1 cellular context compared by ENCODE assay signal in the genomic region with DNA sequence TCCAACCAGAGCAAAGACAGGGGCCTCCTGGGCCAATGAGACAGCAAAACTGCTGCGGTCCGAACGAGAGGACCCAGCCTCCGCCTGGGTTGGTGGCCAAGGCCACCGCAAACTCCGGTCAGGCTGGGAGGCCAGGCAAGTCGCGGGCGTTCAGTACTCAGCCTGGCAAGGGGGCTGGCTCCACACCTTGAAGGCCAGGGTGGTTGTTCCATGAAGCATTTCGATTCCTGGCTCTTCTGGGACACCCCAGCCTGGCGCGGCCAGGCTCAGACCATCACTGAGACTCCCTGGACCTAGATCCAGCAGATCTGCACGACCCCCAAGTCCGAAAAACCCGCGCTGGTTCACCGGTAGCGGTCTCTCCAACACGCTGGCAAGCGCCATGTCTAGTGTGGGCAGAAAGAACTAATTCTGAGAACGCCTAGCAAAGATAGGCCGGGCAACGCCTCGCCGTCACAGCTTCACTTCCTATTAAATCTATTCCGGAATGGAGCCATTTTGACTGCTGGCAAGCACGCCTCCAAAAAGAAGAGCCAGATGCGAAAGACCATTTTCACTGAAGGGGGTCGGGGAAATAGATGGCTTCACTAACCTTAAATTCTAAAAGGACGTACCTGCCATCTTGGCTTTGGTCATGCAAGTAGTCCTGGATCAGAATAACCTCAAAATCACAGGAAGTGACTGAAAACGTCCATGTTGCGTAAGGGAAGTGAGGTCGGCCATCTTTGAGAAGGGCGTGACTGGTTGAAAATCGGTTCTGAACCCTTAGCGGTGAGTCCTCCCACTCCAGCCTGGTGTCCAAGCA.
A peak's percentile ranks its signal among the peaks of the same experiment; 100 is the strongest.
TF ChIP-seq lines count a peak whose summit lies in the region.

A gene (minus strand): TSS at position 403 of the 805 bp plus-strand sequence. CDS start 19 bp downstream, at position 384.

TF ChIP-seq in GM12878, 131 proteins besides CTCF, POLR2A, EP300 and RAD21 (continued from another document and continues in another):
- TF ChIP-seq, protein P1, sequence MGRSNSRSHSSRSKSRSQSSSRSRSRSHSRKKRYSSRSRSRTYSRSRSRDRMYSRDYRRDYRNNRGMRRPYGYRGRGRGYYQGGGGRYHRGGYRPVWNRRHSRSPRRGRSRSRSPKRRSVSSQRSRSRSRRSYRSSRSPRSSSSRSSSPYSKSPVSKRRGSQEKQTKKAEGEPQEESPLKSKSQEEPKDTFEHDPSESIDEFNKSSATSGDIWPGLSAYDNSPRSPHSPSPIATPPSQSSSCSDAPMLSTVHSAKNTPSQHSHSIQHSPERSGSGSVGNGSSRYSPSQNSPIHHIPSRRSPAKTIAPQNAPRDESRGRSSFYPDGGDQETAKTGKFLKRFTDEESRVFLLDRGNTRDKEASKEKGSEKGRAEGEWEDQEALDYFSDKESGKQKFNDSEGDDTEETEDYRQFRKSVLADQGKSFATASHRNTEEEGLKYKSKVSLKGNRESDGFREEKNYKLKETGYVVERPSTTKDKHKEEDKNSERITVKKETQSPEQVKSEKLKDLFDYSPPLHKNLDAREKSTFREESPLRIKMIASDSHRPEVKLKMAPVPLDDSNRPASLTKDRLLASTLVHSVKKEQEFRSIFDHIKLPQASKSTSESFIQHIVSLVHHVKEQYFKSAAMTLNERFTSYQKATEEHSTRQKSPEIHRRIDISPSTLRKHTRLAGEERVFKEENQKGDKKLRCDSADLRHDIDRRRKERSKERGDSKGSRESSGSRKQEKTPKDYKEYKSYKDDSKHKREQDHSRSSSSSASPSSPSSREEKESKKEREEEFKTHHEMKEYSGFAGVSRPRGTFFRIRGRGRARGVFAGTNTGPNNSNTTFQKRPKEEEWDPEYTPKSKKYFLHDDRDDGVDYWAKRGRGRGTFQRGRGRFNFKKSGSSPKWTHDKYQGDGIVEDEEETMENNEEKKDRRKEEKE (IDR thresholded peaks at IDR 0.05): no peak
- TF ChIP-seq DPF2 (IDR thresholded peaks at IDR 0.05) (no peak), GATAD2B (conservative IDR thresholded peaks at IDR 0.05; ENCODE audit: low read depth) (peak; percentile 54; the same call in 1 of the 2 replicates), BMI1 (IDR thresholded peaks at IDR 0.05; ENCODE audit: borderline replicate concordance) (0 out of 2 replicates have a peak, but pooled peaks have one; percentile 54), FOXK2 (IDR thresholded peaks at IDR 0.05) (0 out of 2 replicates have a peak, but pooled peaks have one; percentile 34), MTA3 (IDR thresholded peaks at IDR 0.05; ENCODE audit: borderline replicate concordance, low read length) (no peak), KLF5 (IDR thresholded peaks at IDR 0.05; ENCODE audit: partially characterized antibody) (peak; percentile 62), CBFB (IDR thresholded peaks at IDR 0.05; ENCODE audit: low read depth) (peak; percentile 62), IKZF1 (conservative IDR thresholded peaks at IDR 0.05) (peak; percentile 96), POLR2AphosphoS2 (IDR thresholded peaks at IDR 0.05; ENCODE audit: low read depth, low read length) (0 out of 2 replicates have a peak, but pooled peaks have one; percentile 39), HDGF (IDR thresholded peaks at IDR 0.05) (0 out of 2 replicates have a peak, but pooled peaks have one; percentile 25), ZNF207 (IDR thresholded peaks at IDR 0.05; ENCODE audit: borderline replicate concordance) (peak; percentile 42; the same call in 1 of the 2 replicates), JUNB (IDR thresholded peaks at IDR 0.05) (0 out of 2 replicates have a peak, but pooled peaks have one; percentile 30), GABPA (IDR thresholded peaks at IDR 0.05; ENCODE audit: low read depth) (peak; percentile 91), CREB1 (IDR thresholded peaks at IDR 0.05; ENCODE audit: low read depth) (peak; percentile 97), SIN3A (IDR thresholded peaks at IDR 0.05; ENCODE audit: low read depth, low read length) (0 out of 2 replicates have a peak, but pooled peaks have one; percentile 60), ATF7 (IDR thresholded peaks at IDR 0.05; ENCODE audit: low read depth) (peak; percentile 60; the same call in 1 of the 2 replicates), SRF (IDR thresholded peaks at IDR 0.05; ENCODE audit: low read depth in 2 of 2, low read length in 2 of 2) (no peak), PML (IDR thresholded peaks at IDR 0.05; ENCODE audit: low read length) (peak; percentile 73; the same call in 1 of the 2 replicates), RCOR1 (conservative IDR thresholded peaks at IDR 0.05; ENCODE audit: low read depth, low read length) (0 out of 2 replicates have a peak, but pooled peaks have one; percentile 42), STAT3 (IDR thresholded peaks at IDR 0.05; ENCODE audit: low read depth, low read length) (0 out of 2 replicates have a peak, but pooled peaks have one; percentile 61), BRCA1 (IDR thresholded peaks at IDR 0.05; ENCODE audit: low read depth, low read length) (no peak), TARDBP (IDR thresholded peaks at IDR 0.05; ENCODE audit: borderline replicate concordance) (peak; percentile 72), HCFC1 (IDR thresholded peaks at IDR 0.05; ENCODE audit: low read length) (peak; percentile 84), NBN (IDR thresholded peaks at IDR 0.05) (peak; percentile 88), NFYA (IDR thresholded peaks at IDR 0.05; ENCODE audit: borderline replicate concordance, low read depth, low read length) (no peak), YY1 (IDR thresholded peaks at IDR 0.05; ENCODE audit: low read depth, low read length) (peak; percentile 97), POLR2AphosphoS5 (IDR thresholded peaks at IDR 0.05; ENCODE audit: low read length) (peak; percentile 89), IRF4 (IDR thresholded peaks at IDR 0.05; ENCODE audit: low read depth, low read length) (peak; percentile 48; the same call in 1 of the 2 replicates), RELA (IDR thresholded peaks at IDR 0.05; ENCODE audit: borderline replicate concordance, partially characterized antibody) (no peak), MXI1 (IDR thresholded peaks at IDR 0.05; ENCODE audit: low read depth, low read length) (peak; percentile 21; the same call in 1 of the 2 replicates), RAD51 (IDR thresholded peaks at IDR 0.05) (peak; percentile 58; the same call in 1 of the 2 replicates), NR2C1 (IDR thresholded peaks at IDR 0.05) (peak; percentile 93), STAT1 (conservative IDR thresholded peaks at IDR 0.05) (0 out of 2 replicates have a peak, but pooled peaks have one; percentile 64)
- TF ChIP-seq, protein P2, sequence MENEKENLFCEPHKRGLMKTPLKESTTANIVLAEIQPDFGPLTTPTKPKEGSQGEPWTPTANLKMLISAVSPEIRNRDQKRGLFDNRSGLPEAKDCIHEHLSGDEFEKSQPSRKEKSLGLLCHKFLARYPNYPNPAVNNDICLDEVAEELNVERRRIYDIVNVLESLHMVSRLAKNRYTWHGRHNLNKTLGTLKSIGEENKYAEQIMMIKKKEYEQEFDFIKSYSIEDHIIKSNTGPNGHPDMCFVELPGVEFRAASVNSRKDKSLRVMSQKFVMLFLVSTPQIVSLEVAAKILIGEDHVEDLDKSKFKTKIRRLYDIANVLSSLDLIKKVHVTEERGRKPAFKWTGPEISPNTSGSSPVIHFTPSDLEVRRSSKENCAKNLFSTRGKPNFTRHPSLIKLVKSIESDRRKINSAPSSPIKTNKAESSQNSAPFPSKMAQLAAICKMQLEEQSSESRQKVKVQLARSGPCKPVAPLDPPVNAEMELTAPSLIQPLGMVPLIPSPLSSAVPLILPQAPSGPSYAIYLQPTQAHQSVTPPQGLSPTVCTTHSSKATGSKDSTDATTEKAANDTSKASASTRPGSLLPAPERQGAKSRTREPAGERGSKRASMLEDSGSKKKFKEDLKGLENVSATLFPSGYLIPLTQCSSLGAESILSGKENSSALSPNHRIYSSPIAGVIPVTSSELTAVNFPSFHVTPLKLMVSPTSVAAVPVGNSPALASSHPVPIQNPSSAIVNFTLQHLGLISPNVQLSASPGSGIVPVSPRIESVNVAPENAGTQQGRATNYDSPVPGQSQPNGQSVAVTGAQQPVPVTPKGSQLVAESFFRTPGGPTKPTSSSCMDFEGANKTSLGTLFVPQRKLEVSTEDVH (IDR thresholded peaks at IDR 0.05; ENCODE audit: low read depth, partially characterized antibody): peak; percentile 80
- TF ChIP-seq, protein P3, sequence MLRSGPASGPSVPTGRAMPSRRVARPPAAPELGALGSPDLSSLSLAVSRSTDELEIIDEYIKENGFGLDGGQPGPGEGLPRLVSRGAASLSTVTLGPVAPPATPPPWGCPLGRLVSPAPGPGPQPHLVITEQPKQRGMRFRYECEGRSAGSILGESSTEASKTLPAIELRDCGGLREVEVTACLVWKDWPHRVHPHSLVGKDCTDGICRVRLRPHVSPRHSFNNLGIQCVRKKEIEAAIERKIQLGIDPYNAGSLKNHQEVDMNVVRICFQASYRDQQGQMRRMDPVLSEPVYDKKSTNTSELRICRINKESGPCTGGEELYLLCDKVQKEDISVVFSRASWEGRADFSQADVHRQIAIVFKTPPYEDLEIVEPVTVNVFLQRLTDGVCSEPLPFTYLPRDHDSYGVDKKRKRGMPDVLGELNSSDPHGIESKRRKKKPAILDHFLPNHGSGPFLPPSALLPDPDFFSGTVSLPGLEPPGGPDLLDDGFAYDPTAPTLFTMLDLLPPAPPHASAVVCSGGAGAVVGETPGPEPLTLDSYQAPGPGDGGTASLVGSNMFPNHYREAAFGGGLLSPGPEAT (IDR thresholded peaks at IDR 0.05; ENCODE audit: low read depth): peak; percentile 68
- TF ChIP-seq, protein P4, sequence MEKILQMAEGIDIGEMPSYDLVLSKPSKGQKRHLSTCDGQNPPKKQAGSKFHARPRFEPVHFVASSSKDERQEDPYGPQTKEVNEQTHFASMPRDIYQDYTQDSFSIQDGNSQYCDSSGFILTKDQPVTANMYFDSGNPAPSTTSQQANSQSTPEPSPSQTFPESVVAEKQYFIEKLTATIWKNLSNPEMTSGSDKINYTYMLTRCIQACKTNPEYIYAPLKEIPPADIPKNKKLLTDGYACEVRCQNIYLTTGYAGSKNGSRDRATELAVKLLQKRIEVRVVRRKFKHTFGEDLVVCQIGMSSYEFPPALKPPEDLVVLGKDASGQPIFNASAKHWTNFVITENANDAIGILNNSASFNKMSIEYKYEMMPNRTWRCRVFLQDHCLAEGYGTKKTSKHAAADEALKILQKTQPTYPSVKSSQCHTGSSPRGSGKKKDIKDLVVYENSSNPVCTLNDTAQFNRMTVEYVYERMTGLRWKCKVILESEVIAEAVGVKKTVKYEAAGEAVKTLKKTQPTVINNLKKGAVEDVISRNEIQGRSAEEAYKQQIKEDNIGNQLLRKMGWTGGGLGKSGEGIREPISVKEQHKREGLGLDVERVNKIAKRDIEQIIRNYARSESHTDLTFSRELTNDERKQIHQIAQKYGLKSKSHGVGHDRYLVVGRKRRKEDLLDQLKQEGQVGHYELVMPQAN (conservative IDR thresholded peaks at IDR 0.05): peak; percentile 87
- TF ChIP-seq, protein P5, sequence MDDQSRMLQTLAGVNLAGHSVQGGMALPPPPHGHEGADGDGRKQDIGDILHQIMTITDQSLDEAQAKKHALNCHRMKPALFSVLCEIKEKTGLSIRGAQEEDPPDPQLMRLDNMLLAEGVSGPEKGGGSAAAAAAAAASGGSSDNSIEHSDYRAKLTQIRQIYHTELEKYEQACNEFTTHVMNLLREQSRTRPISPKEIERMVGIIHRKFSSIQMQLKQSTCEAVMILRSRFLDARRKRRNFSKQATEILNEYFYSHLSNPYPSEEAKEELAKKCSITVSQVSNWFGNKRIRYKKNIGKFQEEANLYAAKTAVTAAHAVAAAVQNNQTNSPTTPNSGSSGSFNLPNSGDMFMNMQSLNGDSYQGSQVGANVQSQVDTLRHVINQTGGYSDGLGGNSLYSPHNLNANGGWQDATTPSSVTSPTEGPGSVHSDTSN (IDR thresholded peaks at IDR 0.05; ENCODE audit: insufficient replicate concordance, low read depth, low read length): no peak
- TF ChIP-seq, protein P6, sequence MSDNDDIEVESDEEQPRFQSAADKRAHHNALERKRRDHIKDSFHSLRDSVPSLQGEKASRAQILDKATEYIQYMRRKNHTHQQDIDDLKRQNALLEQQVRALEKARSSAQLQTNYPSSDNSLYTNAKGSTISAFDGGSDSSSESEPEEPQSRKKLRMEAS (IDR thresholded peaks at IDR 0.05; ENCODE audit: low read depth, low read length): peak; percentile 18; the same call in 1 of the 2 replicates
- TF ChIP-seq, protein P7, sequence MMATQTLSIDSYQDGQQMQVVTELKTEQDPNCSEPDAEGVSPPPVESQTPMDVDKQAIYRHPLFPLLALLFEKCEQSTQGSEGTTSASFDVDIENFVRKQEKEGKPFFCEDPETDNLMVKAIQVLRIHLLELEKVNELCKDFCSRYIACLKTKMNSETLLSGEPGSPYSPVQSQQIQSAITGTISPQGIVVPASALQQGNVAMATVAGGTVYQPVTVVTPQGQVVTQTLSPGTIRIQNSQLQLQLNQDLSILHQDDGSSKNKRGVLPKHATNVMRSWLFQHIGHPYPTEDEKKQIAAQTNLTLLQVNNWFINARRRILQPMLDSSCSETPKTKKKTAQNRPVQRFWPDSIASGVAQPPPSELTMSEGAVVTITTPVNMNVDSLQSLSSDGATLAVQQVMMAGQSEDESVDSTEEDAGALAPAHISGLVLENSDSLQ (IDR thresholded peaks at IDR 0.05): 0 out of 2 replicates have a peak, but pooled peaks have one; percentile 25
- TF ChIP-seq, protein P8, sequence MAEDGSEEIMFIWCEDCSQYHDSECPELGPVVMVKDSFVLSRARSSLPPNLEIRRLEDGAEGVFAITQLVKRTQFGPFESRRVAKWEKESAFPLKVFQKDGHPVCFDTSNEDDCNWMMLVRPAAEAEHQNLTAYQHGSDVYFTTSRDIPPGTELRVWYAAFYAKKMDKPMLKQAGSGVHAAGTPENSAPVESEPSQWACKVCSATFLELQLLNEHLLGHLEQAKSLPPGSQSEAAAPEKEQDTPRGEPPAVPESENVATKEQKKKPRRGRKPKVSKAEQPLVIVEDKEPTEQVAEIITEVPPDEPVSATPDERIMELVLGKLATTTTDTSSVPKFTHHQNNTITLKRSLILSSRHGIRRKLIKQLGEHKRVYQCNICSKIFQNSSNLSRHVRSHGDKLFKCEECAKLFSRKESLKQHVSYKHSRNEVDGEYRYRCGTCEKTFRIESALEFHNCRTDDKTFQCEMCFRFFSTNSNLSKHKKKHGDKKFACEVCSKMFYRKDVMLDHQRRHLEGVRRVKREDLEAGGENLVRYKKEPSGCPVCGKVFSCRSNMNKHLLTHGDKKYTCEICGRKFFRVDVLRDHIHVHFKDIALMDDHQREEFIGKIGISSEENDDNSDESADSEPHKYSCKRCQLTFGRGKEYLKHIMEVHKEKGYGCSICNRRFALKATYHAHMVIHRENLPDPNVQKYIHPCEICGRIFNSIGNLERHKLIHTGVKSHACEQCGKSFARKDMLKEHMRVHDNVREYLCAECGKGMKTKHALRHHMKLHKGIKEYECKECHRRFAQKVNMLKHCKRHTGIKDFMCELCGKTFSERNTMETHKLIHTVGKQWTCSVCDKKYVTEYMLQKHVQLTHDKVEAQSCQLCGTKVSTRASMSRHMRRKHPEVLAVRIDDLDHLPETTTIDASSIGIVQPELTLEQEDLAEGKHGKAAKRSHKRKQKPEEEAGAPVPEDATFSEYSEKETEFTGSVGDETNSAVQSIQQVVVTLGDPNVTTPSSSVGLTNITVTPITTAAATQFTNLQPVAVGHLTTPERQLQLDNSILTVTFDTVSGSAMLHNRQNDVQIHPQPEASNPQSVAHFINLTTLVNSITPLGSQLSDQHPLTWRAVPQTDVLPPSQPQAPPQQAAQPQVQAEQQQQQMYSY (CRISPR knock-in tag; IDR thresholded peaks at IDR 0.05): no peak
- TF ChIP-seq, protein P9, sequence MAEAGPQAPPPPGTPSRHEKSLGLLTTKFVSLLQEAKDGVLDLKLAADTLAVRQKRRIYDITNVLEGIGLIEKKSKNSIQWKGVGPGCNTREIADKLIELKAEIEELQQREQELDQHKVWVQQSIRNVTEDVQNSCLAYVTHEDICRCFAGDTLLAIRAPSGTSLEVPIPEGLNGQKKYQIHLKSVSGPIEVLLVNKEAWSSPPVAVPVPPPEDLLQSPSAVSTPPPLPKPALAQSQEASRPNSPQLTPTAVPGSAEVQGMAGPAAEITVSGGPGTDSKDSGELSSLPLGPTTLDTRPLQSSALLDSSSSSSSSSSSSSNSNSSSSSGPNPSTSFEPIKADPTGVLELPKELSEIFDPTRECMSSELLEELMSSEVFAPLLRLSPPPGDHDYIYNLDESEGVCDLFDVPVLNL (IDR thresholded peaks at IDR 0.05; ENCODE audit: low read depth, low read length): peak; percentile 75
